ENCODE assay signal across 8 cellular contexts in the genomic region with DNA sequence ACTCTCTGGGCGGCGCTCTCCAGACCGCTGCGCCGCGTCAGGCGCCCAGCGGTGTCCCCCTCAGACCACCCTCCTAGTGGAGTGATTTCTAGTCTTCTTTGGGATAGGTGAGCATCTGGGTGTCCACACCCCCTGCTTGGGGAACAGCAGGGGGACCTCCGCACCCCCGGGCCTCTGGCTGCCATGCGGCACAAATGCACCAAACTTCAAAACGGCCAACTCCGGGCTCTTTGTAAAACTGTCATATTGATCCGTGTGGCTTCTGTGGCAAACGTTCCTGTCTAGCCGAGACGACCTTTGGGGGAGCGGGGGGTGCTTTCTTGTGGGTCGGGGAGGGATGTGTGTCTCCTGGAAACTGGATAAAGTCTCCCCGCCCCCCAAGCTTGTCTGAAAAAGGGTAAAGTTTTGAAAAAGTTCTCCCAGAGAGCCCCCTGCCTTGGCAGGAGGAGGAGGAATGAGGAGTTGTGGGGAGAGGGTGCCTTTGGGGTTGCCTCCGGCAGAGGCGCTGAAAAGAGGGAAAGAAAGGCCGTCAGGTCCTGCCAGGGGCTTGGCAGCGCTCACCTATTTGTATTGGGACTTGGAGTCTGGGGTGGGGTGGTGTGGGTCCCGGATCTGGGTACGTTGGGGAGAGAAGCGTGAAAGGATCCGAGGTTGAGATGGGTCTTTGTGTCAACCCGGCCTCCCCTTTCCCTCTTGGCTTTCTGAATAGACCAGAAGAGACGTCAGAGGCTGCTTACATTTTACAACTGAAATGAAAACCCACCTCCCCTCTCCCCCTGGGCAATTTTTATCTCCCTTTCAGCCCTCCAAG. TPM values are rescaled to one million over a fixed set of nuclear protein-coding genes. Genes with fewer than 3 reads are reported as not detected.
DNase-seq lines count a peak whose midpoint lies in the region; ATAC-seq and TF ChIP-seq lines count a peak whose summit lies in the region.

No MANE protein-coding gene starts in this region.

- H3K27me3 ChIP-seq in parathyroid adenoma (ENCODE audit: control insufficient read depth, insufficient read depth, low read length) (no peaks in the 10 kb centered on the region), aorta (ENCODE audit: control insufficient read depth in 1 of 2, insufficient read depth in 2 of 2, low read length in 1 of 2) (no peaks in the 10 kb centered on the region)

- no peaks in the 10 kb centered on the region for H3K9me3 ChIP-seq in parathyroid adenoma (ENCODE audit: control insufficient read depth, low read length)
- H3K9me3 ChIP-seq in aorta (ENCODE audit: control insufficient read depth, low read length): no peaks in the 10 kb centered on the region

- peak overlapping the region; percentile 68 for H2AFZ ChIP-seq in parathyroid adenoma

- no peaks in the 10 kb centered on the region for H3K36me3 ChIP-seq in parathyroid adenoma (ENCODE audit: control insufficient read depth, insufficient read depth, low read length)
- H3K36me3 ChIP-seq in aorta (ENCODE audit: control insufficient read depth in 1 of 2, insufficient read depth in 2 of 2, low read length in 1 of 2): no peaks in the 10 kb centered on the region

- H3K4me3 ChIP-seq in parathyroid adenoma (ENCODE audit: low read depth, low read length) (peak overlapping the region; percentile 81), aorta (ENCODE audit: low read length in 2 of 2) (peak overlapping the region; percentile 28 to 37)

- H3K79me2 ChIP-seq in parathyroid adenoma: peaks cover 5% of the 10 kb centered on the region

- WGBS in aorta, 2 donors: 1 to 2% methylated on average over 29 to 30 of the region's 30 CpGs

- no peak for ATAC-seq in aorta (ENCODE audit: low FRiP score)

- DNase-seq in DMS153 treated with DMSO at 0.1 percent for 48 hours (lab: John Stamatoyannopoulos, UW; ENCODE audit: unreplicated experiment) (peak; percentile 32), DMS153 (lab: John Stamatoyannopoulos, UW) (no peak), NCI-H2227 (lab: John Stamatoyannopoulos, UW; ENCODE audit: unreplicated experiment) (peak; percentile 53), activated T-cell treated with anti-CD3 and anti-CD28 coated beads for 48 hours (ENCODE audit: low read depth) (peak; percentile 36), fibroblast of peridontal ligament (ENCODE audit: extremely low read depth) (peak; percentile 22), aorta (peak in 1 of 2 donors; percentile 61), OCI-M2 (lab: John Stamatoyannopoulos, UW; ENCODE audit: unreplicated experiment) (no peak)

- TF ChIP-seq CTCF in parathyroid adenoma (IDR thresholded peaks at IDR 0.05): no peak

- H3K4me1 ChIP-seq in parathyroid adenoma (peaks cover 33% of the 10 kb centered on the region), aorta (ENCODE audit: control insufficient read depth in 1 of 2, insufficient read depth in 2 of 2, low read length in 2 of 2) (peaks cover 0 to 3% of the 10 kb centered on the region in 2 donors)

- H3K27ac ChIP-seq in parathyroid adenoma (peak overlapping the region; percentile 85), aorta (ENCODE audit: low read depth in 1 of 2, low read length in 2 of 2) (peak overlapping the region in 1 of 2 donors; percentile 72)

- H3K4me2 ChIP-seq in parathyroid adenoma (ENCODE audit: low read length): peak overlapping the region; percentile 99

- peak overlapping the region; percentile 48 for H3K9ac ChIP-seq in parathyroid adenoma

- intact Hi-C loops in aorta (cut with DNase I): no loop called here

RNA-seq across cellular contexts. Expression of a gene that starts 2.2 kb away (rescaled TPM):
- 100 to 1,000 TPM in 1 of 2 donors, 10 to 100 TPM in 1; 73.1 to 125 TPM for total RNA-seq in aorta
- polyA plus RNA-seq in aorta: 100 to 1,000 TPM in 1 of 2 donors, 10 to 100 TPM in 1; 88.8 to 119 TPM

RNA-seq across cellular contexts. Expression of a gene that starts 28.6 kb away (rescaled TPM):
- 10 to 100 TPM; 10.5 to 12.5 TPM for total RNA-seq in aorta
- 1 to 10 TPM; 6.1 to 8.2 TPM for polyA plus RNA-seq in aorta

RNA-seq across cellular contexts. Expression of a gene that starts 29.1 kb away (rescaled TPM):
- 10 to 100 TPM; 44.1 to 47.4 TPM for total RNA-seq in aorta
- 100 to 1,000 TPM; 111 to 143 TPM for polyA plus RNA-seq in aorta

RNA-seq across cellular contexts. Expression of a gene that starts 29.7 kb away (rescaled TPM):
- total RNA-seq in aorta: 1 to 10 TPM; 1.9 to 3.0 TPM
- polyA plus RNA-seq in aorta: 1 to 10 TPM in 1 of 2 donors, under 1 TPM in 1; 0.50 to 1.9 TPM

RNA-seq across cellular contexts. Expression of a gene that starts 31.6 kb away (rescaled TPM):
- 10 to 100 TPM; 16.0 to 28.6 TPM for total RNA-seq in aorta
- 1 to 10 TPM in 1 of 2 donors, not detected in 1; 4.5 TPM for polyA plus RNA-seq in aorta

Comparison
In these comparisons a context has a peak if more than half of its experiments do, and no peak if none do; other contexts are left out.
1. DNase-seq: peak in DMS153 treated with DMSO at 0.1 percent for 48 hours (single experiment), NCI-H2227 (single experiment), activated T-cell treated with anti-CD3 and anti-CD28 coated beads for 48 hours (single experiment) and fibroblast of peridontal ligament (single experiment); none in DMS153 (single experiment) and OCI-M2 (single experiment).